Comparison of ENCODE assay signal across 8 cellular contexts in genomic region chr4:181301735-181302380, GRCh38.
A peak's percentile ranks its signal among the peaks of the same experiment; 100 is the strongest.
DNase-seq lines count a peak whose midpoint lies in the region; ATAC-seq and TF ChIP-seq lines count a peak whose summit lies in the region.

No MANE protein-coding gene starts in this region.

- no peak overlapping the region for H3K27ac Mint-ChIP-seq in activated naive CD8-positive, alpha-beta T cell treated with anti-CD3 and anti-CD28 coated beads, Interleukin-2, amount 10 ng/mL, durations not matched to agents 7 days and 5 days
- H3K27ac Mint-ChIP-seq in naive thymus-derived CD4-positive, alpha-beta T cell, result peak overlapping the region in 1 of 9 donors; percentile 25

- intact Hi-C loops in Right ventricle myocardium superior (cut with DNase I), result no loop called here
- intact Hi-C loops in Right ventricle myocardium inferior (cut with DNase I), result no loop called here
- intact Hi-C loops in lower lobe of right lung (cut with DNase I), result no loop called here
- intact Hi-C loops in naive thymus-derived CD4-positive, alpha-beta T cell (cut with micrococcal nuclease), result loop anchor here (5.0 to 10.0 kb wide), 4 partner anchors 225 to 1960 kb away; no protein-coding TSS in a partner anchor

- DNase-seq in Right ventricle myocardium superior (peak; percentile 43), Right ventricle myocardium inferior (ENCODE audit: missing footprints) (no peak), NCI-H146 (lab: John Stamatoyannopoulos, UW) (peak; percentile 89), lower lobe of right lung (peak; percentile 58), coronary artery (ENCODE audit: low spot score) (no peak)
- DNase-seq in activated naive CD8-positive, alpha-beta T cell treated with anti-CD3 and anti-CD28 coated beads, Interleukin-2, amount 10 ng/mL, durations not matched to agents 7 days and 5 days, result peak; percentile 37
- no peak for DNase-seq in naive thymus-derived CD4-positive, alpha-beta T cell

- H3K4me3 Mint-ChIP-seq in activated naive CD8-positive, alpha-beta T cell treated with anti-CD3 and anti-CD28 coated beads, Interleukin-2, amount 10 ng/mL, durations not matched to agents 7 days and 5 days, result no peak overlapping the region
- no peak overlapping the region for H3K4me3 Mint-ChIP-seq in naive thymus-derived CD4-positive, alpha-beta T cell

- CTCF ChIA-PET in naive thymus-derived CD4-positive, alpha-beta T cell (lab: Charles Lee), result no interaction called here

- no peaks in the 10 kb centered on the region for H3K27me3 Mint-ChIP-seq in activated naive CD8-positive, alpha-beta T cell treated with anti-CD3 and anti-CD28 coated beads, Interleukin-2, amount 10 ng/mL, durations not matched to agents 7 days and 5 days
- no peaks in the 10 kb centered on the region for H3K27me3 Mint-ChIP-seq in naive thymus-derived CD4-positive, alpha-beta T cell

- TF ChIP-seq CTCF in lower lobe of right lung (IDR thresholded peaks at IDR 0.05) (peak; percentile 49), coronary artery (IDR thresholded peaks at IDR 0.05) (no peak)

- no peaks in the 10 kb centered on the region for H3K4me1 ChIP-seq in lower lobe of right lung
- no peaks in the 10 kb centered on the region for H3K4me1 ChIP-seq in naive thymus-derived CD4-positive, alpha-beta T cell (ENCODE audit: control insufficient read depth in 2 of 2, insufficient read depth in 2 of 2, low read length in 2 of 2)

- no peaks in the 10 kb centered on the region for H3K27me3 ChIP-seq in lower lobe of right lung (ENCODE audit: low read depth)
- H3K27me3 ChIP-seq in naive thymus-derived CD4-positive, alpha-beta T cell (ENCODE audit: control insufficient read depth in 2 of 2, insufficient read depth in 2 of 2, low read length in 2 of 2), result no peaks in the 10 kb centered on the region

- POLR2A ChIA-PET in activated naive CD8-positive, alpha-beta T cell treated with anti-CD3 and anti-CD28 coated beads, Interleukin-2, amount 10 ng/mL, durations not matched to agents 7 days and 5 days (lab: Charles Lee), result no interaction called here
- POLR2A ChIA-PET in naive thymus-derived CD4-positive, alpha-beta T cell (lab: Charles Lee), result no interaction called here

- no peaks in the 10 kb centered on the region for H3K4me1 Mint-ChIP-seq in activated naive CD8-positive, alpha-beta T cell treated with anti-CD3 and anti-CD28 coated beads, Interleukin-2, amount 10 ng/mL, durations not matched to agents 7 days and 5 days
- no peaks in the 10 kb centered on the region for H3K4me1 Mint-ChIP-seq in naive thymus-derived CD4-positive, alpha-beta T cell

- no peaks in the 10 kb centered on the region for H3K36me3 Mint-ChIP-seq in activated naive CD8-positive, alpha-beta T cell treated with anti-CD3 and anti-CD28 coated beads, Interleukin-2, amount 10 ng/mL, durations not matched to agents 7 days and 5 days
- H3K36me3 Mint-ChIP-seq in naive thymus-derived CD4-positive, alpha-beta T cell, result no peaks in the 10 kb centered on the region

- H3K27ac ChIP-seq in lower lobe of right lung (no peak overlapping the region), coronary artery (no peak overlapping the region)
- H3K27ac ChIP-seq in naive thymus-derived CD4-positive, alpha-beta T cell (ENCODE audit: low read depth, low read length), result no peak overlapping the region

- H3K4me3 ChIP-seq in lower lobe of right lung, result no peak overlapping the region
- no peak overlapping the region for H3K4me3 ChIP-seq in naive thymus-derived CD4-positive, alpha-beta T cell (ENCODE audit: low read length)
- H3K4me3 ChIP-seq in coronary artery, result no peak overlapping the region

- no peaks in the 10 kb centered on the region for H3K36me3 ChIP-seq in lower lobe of right lung
- H3K36me3 ChIP-seq in naive thymus-derived CD4-positive, alpha-beta T cell (ENCODE audit: control insufficient read depth in 2 of 3, insufficient read depth in 3 of 3, low read length in 3 of 3), result no peaks in the 10 kb centered on the region

- no peaks in the 10 kb centered on the region for H3K9me3 Mint-ChIP-seq in activated naive CD8-positive, alpha-beta T cell treated with anti-CD3 and anti-CD28 coated beads, Interleukin-2, amount 10 ng/mL, durations not matched to agents 7 days and 5 days
- peaks cover 0 to 16% (median 0%) of the 10 kb centered on the region in 11 donors for H3K9me3 Mint-ChIP-seq in naive thymus-derived CD4-positive, alpha-beta T cell

- ATAC-seq in Right ventricle myocardium superior (ENCODE audit: poor library complexity), result peak; percentile 46
- no peak for ATAC-seq in Right ventricle myocardium inferior
- ATAC-seq in HG02588 (IDR thresholded peaks at IDR 0.05; ENCODE audit: unreplicated experiment), result peak; percentile 77
- ATAC-seq in activated naive CD8-positive, alpha-beta T cell treated with anti-CD3 and anti-CD28 coated beads, Interleukin-2, amount 10 ng/mL, durations not matched to agents 7 days and 5 days (ENCODE audit: low read depth), result no peak
- peak in 1 of 2 donors; percentile 48 for ATAC-seq in lower lobe of right lung
- no peak for ATAC-seq in naive thymus-derived CD4-positive, alpha-beta T cell

- no peaks in the 10 kb centered on the region for H3K9me3 ChIP-seq in lower lobe of right lung
- no peaks in the 10 kb centered on the region for H3K9me3 ChIP-seq in naive thymus-derived CD4-positive, alpha-beta T cell (ENCODE audit: control insufficient read depth in 2 of 3, low read length in 3 of 3)

Comparison
In these comparisons a context has a peak if more than half of its experiments do, and no peak if none do; other contexts are left out.
1. ATAC-seq: peak in Right ventricle myocardium superior (single experiment) and HG02588 (single experiment); none in Right ventricle myocardium inferior (single experiment), activated naive CD8-positive, alpha-beta T cell treated with anti-CD3 and anti-CD28 coated beads, Interleukin-2, amount 10 ng/mL, durations not matched to agents 7 days and 5 days (single experiment) and naive thymus-derived CD4-positive, alpha-beta T cell (single experiment).
2. DNase-seq: peak in Right ventricle myocardium superior (single experiment), NCI-H146 (single experiment), activated naive CD8-positive, alpha-beta T cell treated with anti-CD3 and anti-CD28 coated beads, Interleukin-2, amount 10 ng/mL, durations not matched to agents 7 days and 5 days (single experiment) and lower lobe of right lung (single experiment); none in Right ventricle myocardium inferior (single experiment), naive thymus-derived CD4-positive, alpha-beta T cell (0 of 9) and coronary artery (single experiment).
3. intact Hi-C loops: an anchor here in naive thymus-derived CD4-positive, alpha-beta T cell (5.0 to 10.0 kb wide); none called in Right ventricle myocardium superior, Right ventricle myocardium inferior and lower lobe of right lung.